1 cellular context compared by ENCODE assay signal in the genomic region with DNA sequence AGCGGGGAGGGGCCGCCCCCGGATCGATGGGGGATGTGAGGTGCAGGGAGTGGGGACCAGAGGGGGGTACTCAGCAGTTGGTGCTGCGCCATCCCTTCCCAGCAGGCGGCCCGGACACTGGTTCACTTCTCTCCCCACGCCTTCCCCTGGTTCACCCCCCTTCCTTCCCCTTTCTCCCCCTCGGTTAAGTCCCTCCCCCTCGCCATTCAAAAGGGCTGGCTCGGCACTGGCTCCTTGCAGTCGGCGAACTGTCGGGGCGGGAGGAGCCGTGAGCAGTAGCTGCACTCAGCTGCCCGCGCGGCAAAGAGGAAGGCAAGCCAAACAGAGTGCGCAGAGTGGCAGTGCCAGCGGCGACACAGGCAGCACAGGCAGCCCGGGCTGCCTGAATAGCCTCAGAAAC.
TF ChIP-seq lines count a peak whose summit lies in the region.

A gene with protein sequence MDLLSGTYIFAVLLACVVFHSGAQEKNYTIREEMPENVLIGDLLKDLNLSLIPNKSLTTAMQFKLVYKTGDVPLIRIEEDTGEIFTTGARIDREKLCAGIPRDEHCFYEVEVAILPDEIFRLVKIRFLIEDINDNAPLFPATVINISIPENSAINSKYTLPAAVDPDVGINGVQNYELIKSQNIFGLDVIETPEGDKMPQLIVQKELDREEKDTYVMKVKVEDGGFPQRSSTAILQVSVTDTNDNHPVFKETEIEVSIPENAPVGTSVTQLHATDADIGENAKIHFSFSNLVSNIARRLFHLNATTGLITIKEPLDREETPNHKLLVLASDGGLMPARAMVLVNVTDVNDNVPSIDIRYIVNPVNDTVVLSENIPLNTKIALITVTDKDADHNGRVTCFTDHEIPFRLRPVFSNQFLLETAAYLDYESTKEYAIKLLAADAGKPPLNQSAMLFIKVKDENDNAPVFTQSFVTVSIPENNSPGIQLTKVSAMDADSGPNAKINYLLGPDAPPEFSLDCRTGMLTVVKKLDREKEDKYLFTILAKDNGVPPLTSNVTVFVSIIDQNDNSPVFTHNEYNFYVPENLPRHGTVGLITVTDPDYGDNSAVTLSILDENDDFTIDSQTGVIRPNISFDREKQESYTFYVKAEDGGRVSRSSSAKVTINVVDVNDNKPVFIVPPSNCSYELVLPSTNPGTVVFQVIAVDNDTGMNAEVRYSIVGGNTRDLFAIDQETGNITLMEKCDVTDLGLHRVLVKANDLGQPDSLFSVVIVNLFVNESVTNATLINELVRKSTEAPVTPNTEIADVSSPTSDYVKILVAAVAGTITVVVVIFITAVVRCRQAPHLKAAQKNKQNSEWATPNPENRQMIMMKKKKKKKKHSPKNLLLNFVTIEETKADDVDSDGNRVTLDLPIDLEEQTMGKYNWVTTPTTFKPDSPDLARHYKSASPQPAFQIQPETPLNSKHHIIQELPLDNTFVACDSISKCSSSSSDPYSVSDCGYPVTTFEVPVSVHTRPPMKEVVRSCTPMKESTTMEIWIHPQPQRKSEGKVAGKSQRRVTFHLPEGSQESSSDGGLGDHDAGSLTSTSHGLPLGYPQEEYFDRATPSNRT (N-terminal part only) (plus strand): TSS at position 237 of the 400 bp plus-strand sequence. CDS start 56,130 bp downstream, outside the sequence.

TF ChIP-seq in H1, 55 proteins besides CTCF, POLR2A, EP300 and RAD21:
- TF ChIP-seq TBP (IDR thresholded peaks at IDR 0.05; ENCODE audit: low read depth, low read length) (peak; percentile 59; the same call in 1 of the 2 replicates), TAF1 (IDR thresholded peaks at IDR 0.05; ENCODE audit: low read depth, low read length) (peak; percentile 57; the same call in 1 of the 2 replicates)
